In the genomic region with DNA sequence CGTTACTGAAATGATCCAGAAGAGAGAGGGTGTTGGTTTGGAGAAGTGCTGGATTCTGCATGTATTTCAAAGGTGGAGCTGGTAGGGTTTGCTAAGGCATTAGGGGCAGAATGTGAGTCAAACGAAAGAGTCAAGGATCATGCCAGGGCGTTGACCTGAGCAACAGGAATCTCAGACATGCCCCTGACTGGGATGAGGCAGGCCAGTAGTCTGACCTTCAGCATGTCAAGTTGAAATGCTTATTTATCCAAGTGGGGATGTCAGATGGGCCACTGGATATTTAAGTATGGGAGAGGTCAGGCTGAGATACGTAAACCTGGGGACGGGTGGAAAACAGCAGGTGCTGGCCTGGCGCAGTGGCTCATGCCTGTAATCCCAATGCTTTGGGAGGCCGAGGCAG, we compare ENCODE assay signal across 26 cellular contexts. TPM values are rescaled to one million over a fixed set of nuclear protein-coding genes. Genes with fewer than 3 reads are reported as not detected.
DNase-seq lines count a peak whose midpoint lies in the region; ATAC-seq, FAIRE-seq and TF ChIP-seq lines count a peak whose summit lies in the region.
"Had no signal": no experiment of that assay in that cellular context is flagged by ENCODE, and none has a peak within 500 bp of the region (broad histone marks: within the 10 kb centered on the region; RNA-seq: fewer than 3 reads in every experiment).

No MANE protein-coding gene starts in this region.

- no peak overlapping the region for H3K4ac ChIP-seq in neuronal stem cell (ENCODE audit: low read length)

- H3K4me1 ChIP-seq in astrocyte (ENCODE audit: insufficient read depth, low read length) (peaks cover 11% of the 10 kb centered on the region), neuronal stem cell (ENCODE audit: control insufficient read depth in 2 of 2, insufficient read depth in 1 of 2, low read depth in 1 of 2, low read length in 2 of 2) (peaks cover 18 to 22% of the 10 kb centered on the region in 2 donors), pancreas (no peaks in the 10 kb centered on the region)

- no peak overlapping the region for H2BK12ac ChIP-seq in neuronal stem cell (ENCODE audit: low read length)

- peak overlapping the region; percentile 52 for H4K8ac ChIP-seq in neuronal stem cell (ENCODE audit: low read depth, low read length)

- no peak overlapping the region for H4K91ac ChIP-seq in neuronal stem cell (ENCODE audit: low read depth, low read length, poor library complexity)

- H2AFZ ChIP-seq in astrocyte (ENCODE audit: low read depth, low read length) (no peak overlapping the region), neuronal stem cell (ENCODE audit: low read length) (no peak overlapping the region)
- H2AFZ ChIP-seq: PC-9 had no signal

- H3K27me3 Mint-ChIP-seq in CD14-positive monocyte (ENCODE audit: low read depth in 3 of 3) (peaks cover 0 to 4% (median 2%) of the 10 kb centered on the region in 3 donors), astrocyte (ENCODE audit: low read depth, unreplicated experiment) (peaks cover 7% of the 10 kb centered on the region)
- H3K27me3 Mint-ChIP-seq: CD4-positive, CD25-positive, alpha-beta regulatory T cell had no signal

- no CpG with 5 or more reads among the region's 7 CpGs for WGBS in neuronal stem cell (ENCODE audit: extremely low coverage in 2 of 2, insufficient read length in 2 of 2, insufficient replicate concordance in 1 of 2), 2 donors
- WGBS in pancreas, 2 donors = 80 to 83% methylated on average over 7 of the region's 7 CpGs

- no peak overlapping the region for H2BK120ac ChIP-seq in neuronal stem cell (ENCODE audit: low read depth, low read length)

- no peak overlapping the region for H3K14ac ChIP-seq in neuronal stem cell (ENCODE audit: low read length)

- H3K79me2 ChIP-seq in astrocyte (ENCODE audit: insufficient read depth, low read length) = no peaks in the 10 kb centered on the region

- H3K23ac ChIP-seq in neuronal stem cell (ENCODE audit: low read depth, low read length, poor library complexity) = no peak overlapping the region

- H3K4me1 Mint-ChIP-seq in CD14-positive monocyte (peaks cover 30% of the 10 kb centered on the region), astrocyte (ENCODE audit: low read depth, unreplicated experiment) (peaks cover 9% of the 10 kb centered on the region)
- H3K4me1 Mint-ChIP-seq: CD4-positive, CD25-positive, alpha-beta regulatory T cell had no signal

- intact Hi-C loops in CD14-positive monocyte (cut with micrococcal nuclease) (no loop called here), pancreas (cut with DNase I) (no loop called here)

- DNase-seq in CD14-positive monocyte (ENCODE audit: low spot score) = no peak
- DNase-seq in astrocyte (ENCODE audit: low read depth) = no peak
- no peak for DNase-seq in neuronal stem cell (ENCODE audit: low spot score)
- no peak for DNase-seq in NCI-H1048 (lab: John Stamatoyannopoulos, UW)
- no peak for DNase-seq in NCI-H524 treated with DMSO at 0.1 percent for 48 hours (lab: John Stamatoyannopoulos, UW)
- no peak for DNase-seq in pancreas
- DNase-seq: 8988T; CD4-positive, CD25-positive, alpha-beta regulatory T cell; MV-4-11; NCI-H1105 treated with DMSO at 0.1 percent for 48 hours; NCI-H146; NCI-H1930; NCI-H2107; NCI-H524; PC-9; SJCRH30 had no signal

- H3K36me3 ChIP-seq in astrocyte (ENCODE audit: insufficient read depth, low read length) (no peaks in the 10 kb centered on the region), neuronal stem cell (replicated peaks in 1 of 2; ENCODE audit: control insufficient read depth in 2 of 2, insufficient read depth in 2 of 2, low read length in 2 of 2) (no peaks in the 10 kb centered on the region), pancreas (no peaks in the 10 kb centered on the region)
- H3K36me3 ChIP-seq: SJCRH30 had no signal

- H3K27me3 ChIP-seq in astrocyte (ENCODE audit: insufficient read depth, low read length) = no peaks in the 10 kb centered on the region
- no peaks in the 10 kb centered on the region for H3K27me3 ChIP-seq in neuronal stem cell (ENCODE audit: control insufficient read depth in 3 of 3, insufficient read depth in 3 of 3, low read depth in 1 of 3, low read length in 3 of 3)
- H3K27me3 ChIP-seq in pancreas = no peaks in the 10 kb centered on the region

- no peak overlapping the region for H2BK15ac ChIP-seq in neuronal stem cell (ENCODE audit: low read length)

- H3K36me3 Mint-ChIP-seq in CD14-positive monocyte (no peaks in the 10 kb centered on the region), astrocyte (ENCODE audit: low read depth, unreplicated experiment) (no peaks in the 10 kb centered on the region)
- H3K36me3 Mint-ChIP-seq: CD4-positive, CD25-positive, alpha-beta regulatory T cell had no signal

- peak overlapping the region in 5 of 7 donors; percentile 92 to 98 (median 96) for H3K27ac Mint-ChIP-seq in CD14-positive monocyte
- peak overlapping the region; percentile 20 for H3K27ac Mint-ChIP-seq in astrocyte (ENCODE audit: unreplicated experiment)

- H3K18ac ChIP-seq in neuronal stem cell (ENCODE audit: low read length) = no peak overlapping the region

- H3K27ac ChIP-seq in astrocyte (ENCODE audit: low read depth, low read length) (no peak overlapping the region), neuronal stem cell (replicated peaks; ENCODE audit: low read length) (no peak overlapping the region), pancreas (no peak overlapping the region)
- H3K27ac ChIP-seq: PC-9, SJCRH30 had no signal

- no peaks in the 10 kb centered on the region for H4K20me1 ChIP-seq in astrocyte (ENCODE audit: insufficient read depth, low read length)

- H3K79me1 ChIP-seq in neuronal stem cell (ENCODE audit: low read depth, low read length) = no peaks in the 10 kb centered on the region

- H3K4me3 Mint-ChIP-seq in CD14-positive monocyte = no peak overlapping the region
- H3K4me3 Mint-ChIP-seq in astrocyte (ENCODE audit: unreplicated experiment) = no peak overlapping the region
- H3K4me3 Mint-ChIP-seq: CD4-positive, CD25-positive, alpha-beta regulatory T cell had no signal

- H3K4me2 ChIP-seq in astrocyte (ENCODE audit: low read length) (no peak overlapping the region), neuronal stem cell (ENCODE audit: insufficient read depth, low read length, poor library complexity, severe bottlenecking) (no peak overlapping the region)
- H3K4me2 ChIP-seq: PC-9 had no signal

- FAIRE-seq in astrocyte (lab: Jason Lieb, UNC) (no peak), pancreas (lab: Jason Lieb, UNC) (no peak)
- FAIRE-seq: D721Med, GM19239, K562 had no signal

- H3K9ac ChIP-seq in astrocyte (ENCODE audit: low read length) (no peak overlapping the region), neuronal stem cell (ENCODE audit: low read depth, low read length, poor library complexity) (no peak overlapping the region)

- TF ChIP-seq CTCF in CD14-positive monocyte (IDR thresholded peaks at IDR 0.05) (no peak), astrocyte (IDR thresholded peaks at IDR 0.05; ENCODE audit: insufficient read depth, low read depth, low read length) (no peak), pancreas (IDR thresholded peaks at IDR 0.05) (no peak)

- no peaks in the 10 kb centered on the region for H3K9me3 ChIP-seq in astrocyte (ENCODE audit: insufficient read depth, low read depth, low read length)
- no peaks in the 10 kb centered on the region for H3K9me3 ChIP-seq in neuronal stem cell (replicated peaks in 1 of 2; ENCODE audit: control insufficient read depth in 2 of 2, insufficient read depth in 1 of 2, low read depth in 1 of 2, low read length in 2 of 2)
- no peaks in the 10 kb centered on the region for H3K9me3 ChIP-seq in pancreas
- H3K9me3 ChIP-seq: SJCRH30 had no signal

- ATAC-seq in pancreas = no peak
- ATAC-seq: Right ventricle myocardium inferior, SK-N-SH treated with all-trans-retinoic acid at 6 μM for 48 hours had no signal

- H3K4me3 ChIP-seq in astrocyte (ENCODE audit: insufficient read depth, low read depth, low read length) = no peak overlapping the region
- no peak overlapping the region for H3K4me3 ChIP-seq in neuronal stem cell (ENCODE audit: low read length in 2 of 2)
- H3K4me3 ChIP-seq in pancreas = no peak overlapping the region
- H3K4me3 ChIP-seq: K562, PC-9, SJCRH30 had no signal

- no peak overlapping the region for H2AK5ac ChIP-seq in neuronal stem cell (ENCODE audit: low read depth, low read length)

- peaks cover 0 to 4% (median 0%) of the 10 kb centered on the region in 7 donors for H3K9me3 Mint-ChIP-seq in CD14-positive monocyte
- H3K9me3 Mint-ChIP-seq in astrocyte (ENCODE audit: unreplicated experiment) = no peaks in the 10 kb centered on the region
- H3K9me3 Mint-ChIP-seq: CD4-positive, CD25-positive, alpha-beta regulatory T cell had no signal

- no peak overlapping the region for H2BK5ac ChIP-seq in neuronal stem cell (ENCODE audit: low read length)

RNA-seq across cellular contexts. Expression of gene TSGA10IP, which starts 2.7 kb away (rescaled TPM):
- polyA plus RNA-seq in CD14-positive monocyte (under 1 TPM in 1 of 2 donors, not detected in 1; 0.67 TPM), pancreas (not detected)
- total RNA-seq in astrocyte (not detected in 2 replicates), pancreas (under 1 TPM in 1 of 6 donors, not detected in 5; 0.19 TPM)
- polyA plus RNA-seq in neuronal stem cell (2013, experiment 1 of 2) = 3.9 TPM
- polyA plus RNA-seq in neuronal stem cell (2013, experiment 2 of 2) = 3.6 TPM
- total RNA-seq: CD4-positive, CD25-positive, alpha-beta regulatory T cell; H4; K562; LHCN-M2; MCF 10A; PC-9; Right ventricle myocardium inferior; RPMI7951; SJCRH30 had no signal
- polyA plus RNA-seq: BJ; CD4-positive, CD25-positive, alpha-beta regulatory T cell; K562 had no signal

RNA-seq across cellular contexts. Expression of gene SART1, which starts 19.0 kb away (rescaled TPM):
- polyA plus RNA-seq in CD14-positive monocyte = 10 to 100 TPM in 1 of 2 donors, 1 to 10 TPM in 1; 8.9 to 16.1 TPM
- total RNA-seq in astrocyte = 36.3 and 36.5 TPM in 2 replicates
- polyA plus RNA-seq in neuronal stem cell (2013, experiment 1 of 2) = 41.7 TPM
- polyA plus RNA-seq in neuronal stem cell (2013, experiment 2 of 2) = 40.8 TPM
- total RNA-seq in pancreas = 10 to 100 TPM; 19.2 to 28.2 (median 22.0) TPM
- 10 to 100 TPM; 73.9 to 98.5 TPM for polyA plus RNA-seq in pancreas

RNA-seq across cellular contexts. Expression of gene DRAP1, which starts 23.3 kb away (rescaled TPM):
- polyA plus RNA-seq in CD14-positive monocyte (10 to 100 TPM; 68.3 to 72.1 TPM), pancreas (10 to 100 TPM; 58.5 to 58.8 TPM)
- total RNA-seq in astrocyte (158 and 169 TPM in 2 replicates), pancreas (10 to 100 TPM; 20.4 to 31.7 (median 25.1) TPM)
- 139 TPM for polyA plus RNA-seq in neuronal stem cell (2013, experiment 1 of 2)
- polyA plus RNA-seq in neuronal stem cell (2013, experiment 2 of 2) = 134 TPM

RNA-seq across cellular contexts. Expression of gene C11orf68, which starts 23.7 kb away (rescaled TPM):
- polyA plus RNA-seq in CD14-positive monocyte (10 to 100 TPM; 22.8 to 31.5 TPM), pancreas (10 to 100 TPM; 14.3 to 20.8 TPM)
- total RNA-seq in astrocyte (34.6 and 35.3 TPM in 2 replicates), pancreas (10 to 100 TPM; 10.2 to 19.4 (median 13.4) TPM)
- 23.9 TPM for polyA plus RNA-seq in neuronal stem cell (2013, experiment 1 of 2)
- polyA plus RNA-seq in neuronal stem cell (2013, experiment 2 of 2) = 23.7 TPM

RNA-seq across cellular contexts. Expression of gene FOSL1, which starts 42.3 kb away (rescaled TPM):
- polyA plus RNA-seq in CD14-positive monocyte (1 to 10 TPM; 2.5 TPM), pancreas (1 to 10 TPM; 2.2 to 4.3 TPM)
- total RNA-seq in astrocyte (24.5 and 37.9 TPM in 2 replicates), pancreas (1 to 10 TPM in 1 of 6 donors, under 1 TPM in 5; 0.19 to 1.2 (median 0.45) TPM)
- polyA plus RNA-seq in neuronal stem cell (2013, experiment 1 of 2) = 2.0 TPM
- 1.7 TPM for polyA plus RNA-seq in neuronal stem cell (2013, experiment 2 of 2)
- polyA plus RNA-seq: CD4-positive, CD25-positive, alpha-beta regulatory T cell had no signal
